In genomic region chr15:88638626-88639372, GRCh38 we compare ENCODE assay signal across 1 cellular context.
TF ChIP-seq lines count a peak whose summit lies in the region.

TSS of gene ISG20 (plus strand) at chr15:88639016. CDS start at chr15:88639367, 351 bp downstream.

TF ChIP-seq in HepG2, 621 proteins besides CTCF, POLR2A, EP300 and RAD21 (continued from another document and continues in another):
- TF ChIP-seq TRIM22 (IDR thresholded peaks at IDR 0.05) (no peak), ZNF260 (CRISPR knock-in tag; IDR thresholded peaks at IDR 0.05; ENCODE audit: borderline replicate concordance, low read depth) (no peak), NR2F2 (IDR thresholded peaks at IDR 0.05; ENCODE audit: borderline replicate concordance, low read depth) (no peak), ZBTB1 (CRISPR knock-in tag; IDR thresholded peaks at IDR 0.05; ENCODE audit: borderline replicate concordance) (no peak), ZBTB14 (CRISPR knock-in tag; IDR thresholded peaks at IDR 0.05) (no peak), TCF7 (IDR thresholded peaks at IDR 0.05; ENCODE audit: low read depth) (no peak), RXRB (CRISPR knock-in tag; IDR thresholded peaks at IDR 0.05; ENCODE audit: borderline replicate concordance) (peak; percentile 65; the same call in 1 of the 2 replicates), ZSCAN12 (CRISPR knock-in tag; IDR thresholded peaks at IDR 0.05) (no peak; the same call in 1 of the 2 replicates), ZNF775 (CRISPR knock-in tag; IDR thresholded peaks at IDR 0.05; ENCODE audit: borderline replicate concordance) (peak; percentile 73; the same call in 1 of the 2 replicates), ZNF784 (CRISPR knock-in tag; IDR thresholded peaks at IDR 0.05; ENCODE audit: borderline replicate concordance) (no peak), ZXDC (CRISPR knock-in tag; IDR thresholded peaks at IDR 0.05) (0 out of 2 replicates have a peak, but pooled peaks have one; percentile 67), RELA (CRISPR knock-in tag; IDR thresholded peaks at IDR 0.05) (no peak), NFYC (CRISPR knock-in tag; IDR thresholded peaks at IDR 0.05) (peak; percentile 44; the same call in 1 of the 2 replicates), ZNF788 (CRISPR knock-in tag; IDR thresholded peaks at IDR 0.05; ENCODE audit: borderline replicate concordance) (peak; percentile 77; the same call in 1 of the 2 replicates), POLR2AphosphoS5 (IDR thresholded peaks at IDR 0.05; ENCODE audit: low read depth, low read length) (peak; percentile 59), FOXO4 (CRISPR knock-in tag; conservative IDR thresholded peaks at IDR 0.05) (no peak), MED1 (CRISPR knock-in tag; IDR thresholded peaks at IDR 0.05) (peak; percentile 83), SAFB2 (CRISPR knock-in tag; IDR thresholded peaks at IDR 0.05; ENCODE audit: borderline replicate concordance, low read depth) (no peak; the same call in 1 of the 2 replicates), ZNF484 (CRISPR knock-in tag; IDR thresholded peaks at IDR 0.05; ENCODE audit: borderline replicate concordance, low read depth) (no peak), SOX13 (IDR thresholded peaks at IDR 0.05) (no peak), SOX13 (CRISPR knock-in tag; conservative IDR thresholded peaks at IDR 0.05 in 1 of 2, IDR thresholded peaks at IDR 0.05 in 1 of 2) (peak in 1 of 2 experiments; percentile 61; a peak in 1 of 4 replicates), HINFP (CRISPR knock-in tag; IDR thresholded peaks at IDR 0.05; ENCODE audit: low read depth) (no peak), PATZ1 (CRISPR knock-in tag; IDR thresholded peaks at IDR 0.05) (peak; percentile 69), ZNF510 (CRISPR knock-in tag; IDR thresholded peaks at IDR 0.05; ENCODE audit: low read depth) (peak; percentile 49; the same call in 1 of the 2 replicates), CHD2 (IDR thresholded peaks at IDR 0.05; ENCODE audit: low read depth, low read length) (no peak), ZNF740 (CRISPR knock-in tag; IDR thresholded peaks at IDR 0.05) (no peak), ZNF564 (CRISPR knock-in tag; IDR thresholded peaks at IDR 0.05) (no peak), BATF2 (CRISPR knock-in tag; IDR thresholded peaks at IDR 0.05) (no peak), REL (CRISPR knock-in tag; conservative IDR thresholded peaks at IDR 0.05) (peak; percentile 76; the same call in 1 of the 2 replicates), PAWR (CRISPR knock-in tag; IDR thresholded peaks at IDR 0.05; ENCODE audit: borderline replicate concordance) (peak; percentile 54; the same call in 1 of the 2 replicates), EZH2 (conservative IDR thresholded peaks at IDR 0.05; ENCODE audit: low read depth, low read length) (no peak), HOXA7 (CRISPR knock-in tag; IDR thresholded peaks at IDR 0.05) (no peak), ZGPAT (CRISPR knock-in tag; IDR thresholded peaks at IDR 0.05) (peak; percentile 89; the same call in 1 of the 2 replicates), MTA1 (CRISPR knock-in tag; IDR thresholded peaks at IDR 0.05; ENCODE audit: borderline replicate concordance) (peak; percentile 92), FUBP1 (CRISPR knock-in tag; IDR thresholded peaks at IDR 0.05; ENCODE audit: borderline replicate concordance) (no peak)
- TF ChIP-seq, protein P1, sequence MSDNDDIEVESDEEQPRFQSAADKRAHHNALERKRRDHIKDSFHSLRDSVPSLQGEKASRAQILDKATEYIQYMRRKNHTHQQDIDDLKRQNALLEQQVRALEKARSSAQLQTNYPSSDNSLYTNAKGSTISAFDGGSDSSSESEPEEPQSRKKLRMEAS (IDR thresholded peaks at IDR 0.05): peak; percentile 96
- TF ChIP-seq, protein P2, sequence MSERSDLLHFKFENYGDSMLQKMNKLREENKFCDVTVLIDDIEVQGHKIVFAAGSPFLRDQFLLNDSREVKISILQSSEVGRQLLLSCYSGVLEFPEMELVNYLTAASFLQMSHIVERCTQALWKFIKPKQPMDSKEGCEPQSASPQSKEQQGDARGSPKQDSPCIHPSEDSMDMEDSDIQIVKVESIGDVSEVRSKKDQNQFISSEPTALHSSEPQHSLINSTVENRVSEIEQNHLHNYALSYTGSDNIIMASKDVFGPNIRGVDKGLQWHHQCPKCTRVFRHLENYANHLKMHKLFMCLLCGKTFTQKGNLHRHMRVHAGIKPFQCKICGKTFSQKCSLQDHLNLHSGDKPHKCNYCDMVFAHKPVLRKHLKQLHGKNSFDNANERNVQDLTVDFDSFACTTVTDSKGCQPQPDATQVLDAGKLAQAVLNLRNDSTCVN (CRISPR knock-in tag; IDR thresholded peaks at IDR 0.05; ENCODE audit: borderline replicate concordance): peak; percentile 87
- TF ChIP-seq, protein P3, sequence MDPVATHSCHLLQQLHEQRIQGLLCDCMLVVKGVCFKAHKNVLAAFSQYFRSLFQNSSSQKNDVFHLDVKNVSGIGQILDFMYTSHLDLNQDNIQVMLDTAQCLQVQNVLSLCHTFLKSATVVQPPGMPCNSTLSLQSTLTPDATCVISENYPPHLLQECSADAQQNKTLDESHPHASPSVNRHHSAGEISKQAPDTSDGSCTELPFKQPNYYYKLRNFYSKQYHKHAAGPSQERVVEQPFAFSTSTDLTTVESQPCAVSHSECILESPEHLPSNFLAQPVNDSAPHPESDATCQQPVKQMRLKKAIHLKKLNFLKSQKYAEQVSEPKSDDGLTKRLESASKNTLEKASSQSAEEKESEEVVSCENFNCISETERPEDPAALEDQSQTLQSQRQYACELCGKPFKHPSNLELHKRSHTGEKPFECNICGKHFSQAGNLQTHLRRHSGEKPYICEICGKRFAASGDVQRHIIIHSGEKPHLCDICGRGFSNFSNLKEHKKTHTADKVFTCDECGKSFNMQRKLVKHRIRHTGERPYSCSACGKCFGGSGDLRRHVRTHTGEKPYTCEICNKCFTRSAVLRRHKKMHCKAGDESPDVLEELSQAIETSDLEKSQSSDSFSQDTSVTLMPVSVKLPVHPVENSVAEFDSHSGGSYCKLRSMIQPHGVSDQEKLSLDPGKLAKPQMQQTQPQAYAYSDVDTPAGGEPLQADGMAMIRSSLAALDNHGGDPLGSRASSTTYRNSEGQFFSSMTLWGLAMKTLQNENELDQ (CRISPR knock-in tag; IDR thresholded peaks at IDR 0.05; ENCODE audit: borderline replicate concordance): no peak
